Comparison of ENCODE assay signal across 8 cellular contexts in genomic region chr17:43720311-43721060, GRCh38. TPM values are rescaled to one million over a fixed set of nuclear protein-coding genes. Genes with fewer than 3 reads are reported as not detected.
DNase-seq lines count a peak whose midpoint lies in the region; ATAC-seq and TF ChIP-seq lines count a peak whose summit lies in the region.

No MANE protein-coding gene starts in this region.

- ATAC-seq in GM18502 (IDR thresholded peaks at IDR 0.05; ENCODE audit: poor library complexity, unreplicated experiment), result peak; percentile 69
- peak; percentile 77 for ATAC-seq in HG03280 (IDR thresholded peaks at IDR 0.05; ENCODE audit: unreplicated experiment)
- ATAC-seq in left cardiac atrium, result peak; percentile 97

- H3K27ac ChIP-seq in adrenal gland, result peak overlapping the region; percentile 82 to 98 (median 95)
- H3K27ac ChIP-seq in tibial nerve, result peak overlapping the region; percentile 85 to 96 (median 90)

- H3K4me3 ChIP-seq in adrenal gland (peak overlapping the region; percentile 5 to 70 (median 57)), tibial nerve (peak overlapping the region; percentile 66 to 95 (median 77))

- TF ChIP-seq POLR2A in adrenal gland (IDR thresholded peaks at IDR 0.05) (peak; percentile 79 to 89), tibial nerve (IDR thresholded peaks at IDR 0.05) (peak; percentile 31 to 45)

- H3K36me3 ChIP-seq in adrenal gland (replicated peaks in 1 of 2) (no peaks in the 10 kb centered on the region), tibial nerve (no peaks in the 10 kb centered on the region)

- 0 to 1% (median 1%) methylated on average over 32 to 64 of the region's 64 CpGs for WGBS in adrenal gland, 4 donors
- 1% methylated on average over 61 to 62 of the region's 64 CpGs for WGBS in tibial nerve, 2 donors

- H3K27me3 ChIP-seq in adrenal gland (no peaks in the 10 kb centered on the region), tibial nerve (no peaks in the 10 kb centered on the region)

- peaks cover 0 to 19% of the 10 kb centered on the region in 2 donors for H3K4me1 ChIP-seq in adrenal gland (replicated peaks in 1 of 2)
- peaks cover 0 to 8% (median 0%) of the 10 kb centered on the region in 4 donors for H3K4me1 ChIP-seq in tibial nerve

- no peaks in the 10 kb centered on the region for H3K9me3 ChIP-seq in adrenal gland (replicated peaks in 1 of 3)
- no peaks in the 10 kb centered on the region for H3K9me3 ChIP-seq in tibial nerve

- TF ChIP-seq CTCF in adrenal gland (IDR thresholded peaks at IDR 0.05), result no peak
- TF ChIP-seq CTCF in tibial nerve (IDR thresholded peaks at IDR 0.05), result no peak

- DNase-seq in SW480 (ENCODE audit: low spot score) (peak; percentile 57), adrenal gland (peak; percentile 76 to 84 (median 80)), left cardiac atrium (peak; percentile 89), posterior cingulate gyrus (peak; percentile 73 to 96 (median 79)), tibial nerve (ENCODE audit: low spot score in 2 of 2) (peak; percentile 54 to 57), NCI-H1694 (lab: John Stamatoyannopoulos, UW) (no peak)

- intact Hi-C loops in adrenal gland (cut with DNase I), result no loop called here
- intact Hi-C loops in left cardiac atrium (cut with DNase I), result no loop called here
- intact Hi-C loops in posterior cingulate gyrus (cut with DNase I), result no loop called here

- TF ChIP-seq EP300 in tibial nerve (IDR thresholded peaks at IDR 0.05), result peak in 1 of 2 donors; percentile 65

RNA-seq across cellular contexts. Expression of gene SOST, which starts 38.1 kb away (rescaled TPM):
- total RNA-seq in adrenal gland (not detected), left cardiac atrium (not detected), tibial nerve (not detected)
- polyA plus RNA-seq in adrenal gland, result not detected

RNA-seq across cellular contexts. Expression of gene DUSP3, which starts 58.3 kb away (rescaled TPM):
- total RNA-seq in adrenal gland (100 to 1,000 TPM in 2 of 8 donors, 10 to 100 TPM in 6; 56.3 to 136 (median 79.5) TPM), left cardiac atrium (100 to 1,000 TPM; 149 to 204 TPM), tibial nerve (10 to 100 TPM; 38.6 to 50.1 (median 41.2) TPM)
- 100 to 1,000 TPM in 2 of 3 donors, 10 to 100 TPM in 1; 69.8 to 108 (median 104) TPM for polyA plus RNA-seq in adrenal gland

RNA-seq across cellular contexts. Expression of gene MEOX1, which starts 58.8 kb away (rescaled TPM):
- under 1 TPM in 6 of 8 donors, not detected in 2; 0.11 to 0.87 (median 0.40) TPM for total RNA-seq in adrenal gland
- polyA plus RNA-seq in adrenal gland, result 1 to 10 TPM in 1 of 3 donors, under 1 TPM in 2; 0.16 to 6.6 (median 0.72) TPM
- total RNA-seq in left cardiac atrium, result 10 to 100 TPM in 1 of 2 donors, 1 to 10 TPM in 1; 9.4 to 25.6 TPM
- 10 to 100 TPM in 1 of 4 donors, 1 to 10 TPM in 3; 4.2 to 12.5 (median 5.3) TPM for total RNA-seq in tibial nerve

RNA-seq across cellular contexts. Expression of gene CFAP97D1, which starts 59.7 kb away (rescaled TPM):
- total RNA-seq in adrenal gland, result under 1 TPM in 1 of 8 donors, not detected in 7; 0.28 TPM
- polyA plus RNA-seq in adrenal gland, result not detected
- not detected for total RNA-seq in left cardiac atrium
- under 1 TPM in 1 of 4 donors, not detected in 3; 0.42 TPM for total RNA-seq in tibial nerve
